Comparison of ENCODE assay signal across 8 cellular contexts in genomic region chr7:80134536-80135305, GRCh38. TPM values are rescaled to one million over a fixed set of nuclear protein-coding genes. Genes with fewer than 3 reads are reported as not detected.
A peak's percentile ranks its signal among the peaks of the same experiment; 100 is the strongest.
DNase-seq lines count a peak whose midpoint lies in the region; ATAC-seq and TF ChIP-seq lines count a peak whose summit lies in the region.

TSS of gene GNAI1 (plus strand) at chr7:80134831. CDS start at chr7:80135161, 330 bp downstream.

- H3K4me1 ChIP-seq in skeletal muscle tissue (ENCODE audit: control insufficient read depth in 3 of 3, insufficient read depth in 3 of 3, low read length in 3 of 3): peaks cover 0 to 11% (median 4%) of the 10 kb centered on the region in 3 donors

- H3K4me3 ChIP-seq in choroid plexus epithelial cell (ENCODE audit: low read depth, low read length) (peak within 1 kb of the TSS; percentile 87), skeletal muscle tissue (ENCODE audit: low read length in 3 of 3) (peak within 1 kb of the TSS; percentile 85 to 94 (median 86))

- H3K9me3 ChIP-seq in skeletal muscle tissue (ENCODE audit: control insufficient read depth in 3 of 3, low read length in 3 of 3): no peaks in the 10 kb centered on the region

- no peaks in the 10 kb centered on the region for H3K36me3 ChIP-seq in skeletal muscle tissue (ENCODE audit: control insufficient read depth in 3 of 3, insufficient read depth in 3 of 3, low read length in 3 of 3)

- H3K27me3 ChIP-seq in skeletal muscle tissue (ENCODE audit: control insufficient read depth in 3 of 3, insufficient read depth in 3 of 3, low read length in 3 of 3): no peaks in the 10 kb centered on the region

- peak; percentile 16 for TF ChIP-seq CTCF in choroid plexus epithelial cell (conservative IDR thresholded peaks at IDR 0.05; ENCODE audit: low read depth, low read length)

- H3K27ac ChIP-seq in skeletal muscle tissue (ENCODE audit: low read depth, low read length): peak within 1 kb of the TSS; percentile 71

- peak; percentile 77 for DNase-seq in AG08396 (ENCODE audit: low spot score)
- DNase-seq in Kasumi-1 (lab: John Stamatoyannopoulos, UW): peak; percentile 64 to 67
- peak; percentile 63 to 67 for DNase-seq in SW 1271 (lab: John Stamatoyannopoulos, UW)
- peak; percentile 84 for DNase-seq in choroid plexus epithelial cell (ENCODE audit: low read depth)
- DNase-seq in islet precursor cell: peak; percentile 91

- ATAC-seq in GM18907 (IDR thresholded peaks at IDR 0.05; ENCODE audit: unreplicated experiment) (peak; percentile 47), GM19455 (IDR thresholded peaks at IDR 0.05; ENCODE audit: unreplicated experiment) (no peak)

- peak within 1 kb of the TSS; percentile 75 to 88 (median 84) for H3K9ac ChIP-seq in skeletal muscle tissue (ENCODE audit: low read depth in 1 of 3, low read length in 3 of 3)

RNA-seq across cellular contexts. Expression of gene GNAI1, which starts in this region (rescaled TPM):
- total RNA-seq in skeletal muscle tissue: 25.6 TPM
